Comparison of ENCODE assay signal across 20 cellular contexts in genomic region chr12:102486153-102486552, GRCh38. TPM values are rescaled to one million over a fixed set of nuclear protein-coding genes. Genes with fewer than 3 reads are reported as not detected.
A peak's percentile ranks its signal among the peaks of the same experiment; 100 is the strongest.
DNase-seq lines count a peak whose midpoint lies in the region; ATAC-seq, FAIRE-seq and TF ChIP-seq lines count a peak whose summit lies in the region.
"Had no signal": no experiment of that assay in that cellular context is flagged by ENCODE, and none has a peak within 500 bp of the region (broad histone marks: within the 10 kb centered on the region; RNA-seq: fewer than 3 reads in every experiment).

No MANE protein-coding gene starts in this region.

- H3K4me3 Mint-ChIP-seq in H9, result no peak overlapping the region
- no peak overlapping the region for H3K4me3 Mint-ChIP-seq in activated T-helper 1 cell treated with anti-CD3 and anti-CD28 coated beads, Interleukin-12 subunit alpha, Interleukin-12 subunit beta, Interleukin-2, Interleukin-4 antibody, amounts not matched to agents 30 ng/mL and 10 ng/mL and 1 ng/mL, durations not matched to agents 14 hours and 24 hours and 36 hours
- no peak overlapping the region for H3K4me3 Mint-ChIP-seq in CD8-positive, alpha-beta memory T cell
- H3K4me3 Mint-ChIP-seq: B cell, IgD-negative memory B cell had no signal

- H3K36me3 ChIP-seq in liver (ENCODE audit: control insufficient read depth in 4 of 4, insufficient read depth in 3 of 4, low read depth in 1 of 4, low read length in 3 of 4), result no peaks in the 10 kb centered on the region
- no peaks in the 10 kb centered on the region for H3K36me3 ChIP-seq in HepG2 (replicated peaks in 1 of 2; ENCODE audit: control insufficient read depth in 1 of 2, insufficient read depth in 2 of 2, low read length in 2 of 2)
- H3K36me3 ChIP-seq in right lobe of liver, result no peaks in the 10 kb centered on the region
- H3K36me3 ChIP-seq in CD8-positive, alpha-beta memory T cell (ENCODE audit: insufficient read depth, low read length), result no peaks in the 10 kb centered on the region
- H3K36me3 ChIP-seq: BLaER1 treated with 17β-estradiol and CSF1 and Interleukin-3, amounts not matched to agents 10 nM and 100 nM; HAP-1 had no signal

- no peak overlapping the region for H4K8ac ChIP-seq in H9 (replicated peaks; ENCODE audit: insufficient read length, low read depth, low read length)

- ATAC-seq in HepG2 (no peak), right lobe of liver (peak; percentile 64 to 80 (median 74)), HG02973 (IDR thresholded peaks at IDR 0.05; ENCODE audit: unreplicated experiment) (no peak), GM19463 (IDR thresholded peaks at IDR 0.05; ENCODE audit: unreplicated experiment) (no peak)

- H2BK20ac ChIP-seq in H9 (ENCODE audit: low read depth, low read length, poor library complexity, severe bottlenecking), result no peak overlapping the region

- no peak overlapping the region for H3K18ac ChIP-seq in H9 (ENCODE audit: insufficient read length, low read depth, low read length)

- H3K27ac Mint-ChIP-seq in H9, result no peak overlapping the region
- peak overlapping the region; percentile 64 for H3K27ac Mint-ChIP-seq in activated T-helper 1 cell treated with anti-CD3 and anti-CD28 coated beads, Interleukin-12 subunit alpha, Interleukin-12 subunit beta, Interleukin-2, Interleukin-4 antibody, amounts not matched to agents 30 ng/mL and 10 ng/mL and 1 ng/mL, durations not matched to agents 14 hours and 24 hours and 36 hours
- H3K27ac Mint-ChIP-seq in CD8-positive, alpha-beta memory T cell, result no peak overlapping the region
- H3K27ac Mint-ChIP-seq: B cell, IgD-negative memory B cell had no signal

- no peak overlapping the region for H3K4me2 ChIP-seq in HepG2 (ENCODE audit: low read depth, low read length)
- H3K4me2 ChIP-seq in H9 (ENCODE audit: insufficient read depth, insufficient read length, low read length), result no peak overlapping the region

- H2BK15ac ChIP-seq in H9 (ENCODE audit: low read depth, low read length), result no peak overlapping the region

- WGBS in liver, result 36% methylated on average over 2 of the region's 2 CpGs
- WGBS in HepG2 (ENCODE audit: low lambda C conversion rate), result 0% methylated on average over 2 of the region's 2 CpGs
- WGBS in H9 (ENCODE audit: extremely low coverage, insufficient read length, low lambda C conversion rate), result no CpG with 5 or more reads among the region's 2 CpGs
- 29% methylated on average over 2 of the region's 2 CpGs for WGBS in right lobe of liver (ENCODE audit: insufficient coverage, low coverage, low lambda C conversion rate, missing lambda C conversion rate)

- no peak overlapping the region for H3K9ac ChIP-seq in liver (ENCODE audit: low read depth in 1 of 2, low read length in 2 of 2)
- no peak overlapping the region for H3K9ac ChIP-seq in HepG2 (ENCODE audit: insufficient read depth, low read depth, low read length)
- no peak overlapping the region for H3K9ac ChIP-seq in H9 (ENCODE audit: extremely low read depth, insufficient read length, low read length)
- H3K9ac ChIP-seq: BLaER1 treated with 17β-estradiol and CSF1 and Interleukin-3, amounts not matched to agents 10 nM and 100 nM had no signal

- no peak for TF ChIP-seq CTCF in liver (IDR thresholded peaks at IDR 0.05; ENCODE audit: low read depth, low read length, missing input control)
- TF ChIP-seq CTCF in HepG2 (CRISPR knock-in tag; IDR thresholded peaks at IDR 0.05), result no peak
- TF ChIP-seq CTCF in H9 (conservative IDR thresholded peaks at IDR 0.05), result no peak
- TF ChIP-seq CTCF in right lobe of liver (IDR thresholded peaks at IDR 0.05), result no peak

- peak overlapping the region; percentile 83 for H4K5ac ChIP-seq in H9 (ENCODE audit: insufficient read length, low read depth, low read length)

- H3K23ac ChIP-seq in H9 (ENCODE audit: insufficient read length, low read depth, low read length), result no peak overlapping the region

- H3K79me2 ChIP-seq in HepG2 (ENCODE audit: insufficient read depth, low read length), result no peaks in the 10 kb centered on the region
- no peaks in the 10 kb centered on the region for H3K79me2 ChIP-seq in H9 (ENCODE audit: insufficient read depth, low read length)

- no peak for FAIRE-seq in HepG2 (lab: Jason Lieb, UNC)
- FAIRE-seq: D721Med, G401.6, H1 had no signal

- peaks cover 5 to 27% (median 14%) of the 10 kb centered on the region in 4 donors for H3K4me1 ChIP-seq in liver (ENCODE audit: control insufficient read depth in 4 of 4, insufficient read depth in 4 of 4, low read length in 3 of 4)
- no peaks in the 10 kb centered on the region for H3K4me1 ChIP-seq in HepG2 (ENCODE audit: insufficient read depth, low read length)
- H3K4me1 ChIP-seq in H9 (ENCODE audit: insufficient read depth, low read length), result no peaks in the 10 kb centered on the region
- peaks cover 0 to 37% (median 8%) of the 10 kb centered on the region in 4 donors for H3K4me1 ChIP-seq in right lobe of liver
- H3K4me1 ChIP-seq in CD8-positive, alpha-beta memory T cell (ENCODE audit: insufficient read depth, low read length), result no peaks in the 10 kb centered on the region
- H3K4me1 ChIP-seq: Caco-2, HAP-1 had no signal

- peaks cover 5 to 7% of the 10 kb centered on the region in 2 experiments; a peak in 3 of 4 replicates for H3K4me1 Mint-ChIP-seq in H9
- peaks cover 33% of the 10 kb centered on the region for H3K4me1 Mint-ChIP-seq in activated T-helper 1 cell treated with anti-CD3 and anti-CD28 coated beads, Interleukin-12 subunit alpha, Interleukin-12 subunit beta, Interleukin-2, Interleukin-4 antibody, amounts not matched to agents 30 ng/mL and 10 ng/mL and 1 ng/mL, durations not matched to agents 14 hours and 24 hours and 36 hours (ENCODE audit: low read depth)
- H3K4me1 Mint-ChIP-seq in CD8-positive, alpha-beta memory T cell, result peaks cover 1 to 15% (median 13%) of the 10 kb centered on the region in 3 donors

- H4K20me1 ChIP-seq in HepG2 (ENCODE audit: insufficient read depth, low read length) (no peaks in the 10 kb centered on the region), H9 (ENCODE audit: control insufficient read depth, insufficient read depth, insufficient read length) (no peaks in the 10 kb centered on the region)
- H4K20me1 ChIP-seq: BLaER1 treated with 17β-estradiol and CSF1 and Interleukin-3, amounts not matched to agents 10 nM and 100 nM had no signal

- H3K36me3 Mint-ChIP-seq in H9 (ENCODE audit: insufficient read depth in 1 of 3, low read depth in 3 of 3), result no peaks in the 10 kb centered on the region; a peak in 1 of 7 replicates
- H3K36me3 Mint-ChIP-seq in activated T-helper 1 cell treated with anti-CD3 and anti-CD28 coated beads, Interleukin-12 subunit alpha, Interleukin-12 subunit beta, Interleukin-2, Interleukin-4 antibody, amounts not matched to agents 30 ng/mL and 10 ng/mL and 1 ng/mL, durations not matched to agents 14 hours and 24 hours and 36 hours (ENCODE audit: low read depth), result peaks cover 2% of the 10 kb centered on the region
- H3K36me3 Mint-ChIP-seq in CD8-positive, alpha-beta memory T cell, result no peaks in the 10 kb centered on the region
- H3K36me3 Mint-ChIP-seq: IgD-negative memory B cell had no signal

- H3K56ac ChIP-seq in H9 (ENCODE audit: insufficient read length, low read depth, low read length), result no peak overlapping the region

- H3K79me1 ChIP-seq in H9 (ENCODE audit: insufficient read depth, low read depth, low read length, poor library complexity, severe bottlenecking), result no peaks in the 10 kb centered on the region

- in situ Hi-C loops in HepG2 (cut with HindIII; ENCODE audit: extremely low pct_ligation_motif_present, low pct_unique_long_range_greater_than_20kb), result loop anchor here (25.0 kb wide), 1 partner anchor 174 kb away; no protein-coding TSS in a partner anchor

- H4K91ac ChIP-seq in H9 (ENCODE audit: insufficient read length, low read depth, low read length), result no peak overlapping the region

- no peak overlapping the region for H3K14ac ChIP-seq in H9 (ENCODE audit: insufficient read depth, low read length)

- H3K27me3 ChIP-seq in liver (ENCODE audit: control insufficient read depth in 4 of 4, insufficient read depth in 4 of 4, low read length in 3 of 4) (no peaks in the 10 kb centered on the region), HepG2 (ENCODE audit: control insufficient read depth in 1 of 2, insufficient read depth in 2 of 2, low read length in 2 of 2) (no peaks in the 10 kb centered on the region), H9 (ENCODE audit: insufficient read depth, low read length) (no peaks in the 10 kb centered on the region), right lobe of liver (no peaks in the 10 kb centered on the region)
- no peaks in the 10 kb centered on the region for H3K27me3 ChIP-seq in CD8-positive, alpha-beta memory T cell (ENCODE audit: insufficient read depth, low read length, poor library complexity, severe bottlenecking)
- H3K27me3 ChIP-seq: BLaER1 treated with 17β-estradiol and CSF1 and Interleukin-3, amounts not matched to agents 10 nM and 100 nM had no signal

- H3K9me3 Mint-ChIP-seq in H9, result peaks cover 2 to 6% of the 10 kb centered on the region in 2 experiments; a peak in 2 of 5 replicates
- no peaks in the 10 kb centered on the region for H3K9me3 Mint-ChIP-seq in activated T-helper 1 cell treated with anti-CD3 and anti-CD28 coated beads, Interleukin-12 subunit alpha, Interleukin-12 subunit beta, Interleukin-2, Interleukin-4 antibody, amounts not matched to agents 30 ng/mL and 10 ng/mL and 1 ng/mL, durations not matched to agents 14 hours and 24 hours and 36 hours
- no peaks in the 10 kb centered on the region for H3K9me3 Mint-ChIP-seq in CD8-positive, alpha-beta memory T cell

- H2AFZ ChIP-seq in HepG2 (ENCODE audit: low read length), result no peak overlapping the region
- no peak overlapping the region for H2AFZ ChIP-seq in H9 (ENCODE audit: low read length)

- H2BK12ac ChIP-seq in H9 (ENCODE audit: insufficient read length, low read depth, low read length), result no peak overlapping the region

- no TSS peak for BruUV-seq in HepG2 (replicated peaks; lab: Mats Ljungman, UMichigan)

- intact Hi-C loops in HepG2 (cut with micrococcal nuclease; ENCODE audit: unreplicated experiment) (loop anchor here (10.0 kb wide), 1 partner anchor 391 kb away; no protein-coding TSS in a partner anchor), right lobe of liver (cut with DNase I) (no loop called here)
- intact Hi-C loops in activated T-helper 1 cell treated with anti-CD3 and anti-CD28 coated beads, Interleukin-12 subunit alpha, Interleukin-12 subunit beta, Interleukin-2, Interleukin-4 antibody, amounts not matched to agents 30 ng/mL and 10 ng/mL and 1 ng/mL, durations not matched to agents 14 hours and 24 hours and 36 hours (cut with micrococcal nuclease), result no loop called here

- POLR2A ChIA-PET in HepG2 (lab: Yijun Ruan, JAX), result no interaction called here
- POLR2A ChIA-PET in CD8-positive, alpha-beta memory T cell (lab: Charles Lee), result no interaction called here

- H3K23me2 ChIP-seq in H9 (ENCODE audit: insufficient read length, low read depth, low read length, poor library complexity, severe bottlenecking), result no peaks in the 10 kb centered on the region

- no peak overlapping the region for H2BK120ac ChIP-seq in H9 (ENCODE audit: low read depth, low read length, poor library complexity, severe bottlenecking)

- H2BK5ac ChIP-seq in H9 (ENCODE audit: insufficient read length, low read length), result peak overlapping the region; percentile 53

- TF ChIP-seq RAD21 in liver (IDR thresholded peaks at IDR 0.05), result peak; percentile 43 to 55
- no peak for TF ChIP-seq RAD21 in HepG2 (CRISPR knock-in tag; IDR thresholded peaks at IDR 0.05)

- CTCF ChIA-PET in HepG2 (lab: Yijun Ruan, JAX; ENCODE audit: low intra/inter-chr PET ratio, low total read pairs), result no interaction called here
- CTCF ChIA-PET in CD8-positive, alpha-beta memory T cell (lab: Charles Lee), result no interaction called here

- H3K4me3 ChIP-seq in liver (ENCODE audit: low read depth in 1 of 3, low read length in 3 of 3) (no peak overlapping the region), HepG2 (replicated peaks in 1 of 3; ENCODE audit: insufficient read depth in 1 of 3, low read depth in 2 of 3, low read length in 3 of 3) (no peak overlapping the region), right lobe of liver (no peak overlapping the region)
- H3K4me3 ChIP-seq in CD8-positive, alpha-beta memory T cell (ENCODE audit: low read length), result no peak overlapping the region
- H3K4me3 ChIP-seq: BLaER1 treated with 17β-estradiol and CSF1 and Interleukin-3, amounts not matched to agents 10 nM and 100 nM; HAP-1 had no signal

- H3K27ac ChIP-seq in liver (ENCODE audit: low read depth in 1 of 2, low read length in 2 of 2), result no peak overlapping the region
- H3K27ac ChIP-seq in HepG2 (ENCODE audit: extremely low read length, insufficient read depth, low read length), result no peak overlapping the region
- H3K27ac ChIP-seq in H9 (ENCODE audit: insufficient read length, low read depth, low read length), result no peak overlapping the region
- peak overlapping the region in 1 of 3 donors; percentile 44 for H3K27ac ChIP-seq in right lobe of liver
- H3K27ac ChIP-seq in CD8-positive, alpha-beta memory T cell (ENCODE audit: low read depth, low read length), result no peak overlapping the region
- H3K27ac ChIP-seq: HL-60 had no signal

- TF ChIP-seq POLR2A in HepG2 (IDR thresholded peaks at IDR 0.05; ENCODE audit: insufficient read depth in 1 of 2, low read depth in 2 of 2, low read length in 2 of 2) (no peak), right lobe of liver (IDR thresholded peaks at IDR 0.05) (no peak)

- H3K9me3 ChIP-seq in liver (ENCODE audit: control insufficient read depth in 4 of 4, low read length in 3 of 4) (peaks cover 0 to 6% (median 0%) of the 10 kb centered on the region in 4 donors), HepG2 (ENCODE audit: low read length) (no peaks in the 10 kb centered on the region), H9 (ENCODE audit: control insufficient read depth, low read depth, low read length) (no peaks in the 10 kb centered on the region), right lobe of liver (no peaks in the 10 kb centered on the region)
- no peaks in the 10 kb centered on the region for H3K9me3 ChIP-seq in CD8-positive, alpha-beta memory T cell (ENCODE audit: low read length)
- H3K9me3 ChIP-seq: Caco-2, HAP-1 had no signal

- no peak overlapping the region for H3T11ph ChIP-seq in H9 (ENCODE audit: low read length)

- H3K4ac ChIP-seq in H9 (ENCODE audit: low read depth, low read length), result no peak overlapping the region

- no peak overlapping the region for H2AK5ac ChIP-seq in H9 (ENCODE audit: insufficient read length, low read length)

- TF ChIP-seq EP300 in HepG2 (IDR thresholded peaks at IDR 0.05; ENCODE audit: low read depth in 2 of 2, low read length in 2 of 2) (no peak), HepG2 (CRISPR knock-in tag; IDR thresholded peaks at IDR 0.05; ENCODE audit: borderline replicate concordance) (no peak)

- no peaks in the 10 kb centered on the region for H3K27me3 Mint-ChIP-seq in H9 (ENCODE audit: low read depth)
- H3K27me3 Mint-ChIP-seq in activated T-helper 1 cell treated with anti-CD3 and anti-CD28 coated beads, Interleukin-12 subunit alpha, Interleukin-12 subunit beta, Interleukin-2, Interleukin-4 antibody, amounts not matched to agents 30 ng/mL and 10 ng/mL and 1 ng/mL, durations not matched to agents 14 hours and 24 hours and 36 hours (ENCODE audit: insufficient read depth), result peaks cover 3% of the 10 kb centered on the region
- no peaks in the 10 kb centered on the region for H3K27me3 Mint-ChIP-seq in CD8-positive, alpha-beta memory T cell

- DNase-seq in HepG2 (ENCODE audit: low spot score), result no peak
- no peak for DNase-seq in H9
- no peak for DNase-seq in activated T-helper 1 cell treated with anti-CD3 and anti-CD28 coated beads, Interleukin-12 subunit alpha, Interleukin-12 subunit beta, Interleukin-2, Interleukin-4 antibody, amounts not matched to agents 30 ng/mL and 10 ng/mL and 1 ng/mL, durations not matched to agents 14 hours and 24 hours and 36 hours (ENCODE audit: low spot score)
- DNase-seq in right lobe of liver, result peak in 1 of 3 donors; percentile 52
- no peak for DNase-seq in CD8-positive, alpha-beta memory T cell
- DNase-seq: Caco-2, KBM-7 had no signal

RNA-seq across cellular contexts. Expression of gene IGF1, which starts 5.8 kb away (rescaled TPM):
- 10 to 100 TPM in 1 of 2 donors, under 1 TPM in 1; 0.61 to 42.8 TPM for total RNA-seq in liver
- polyA plus RNA-seq in liver, result 100 to 1,000 TPM in 1 of 2 donors, 10 to 100 TPM in 1; 23.7 to 118 TPM
- not detected in 2 replicates for total RNA-seq in HepG2 (2016; rRNA removed; fragmentation: Illumina TruSeq; extraction: Trizol)
- not detected in 2 replicates for total RNA-seq in HepG2 (2016; cell fraction: cytosol; rRNA removed; fragmentation: Illumina TruSeq; extraction: Trizol; ENCODE audit: low read depth)
- total RNA-seq in HepG2 (2016; cell fraction: insoluble cytoplasmic fraction; rRNA removed; fragmentation: Illumina TruSeq; extraction: Trizol), result not detected in 2 replicates
- not detected in 2 replicates for total RNA-seq in HepG2 (2016; cell fraction: membrane; rRNA removed; fragmentation: Illumina TruSeq; extraction: Trizol)
- total RNA-seq in HepG2 (2016; cell fraction: nucleus; rRNA removed; fragmentation: Illumina TruSeq; extraction: Trizol), result not detected in 2 replicates
- not detected in 2 replicates for polyA plus RNA-seq in HepG2 (2011; rRNA removed)
- not detected in 2 replicates for polyA plus RNA-seq in HepG2 (2011; cell fraction: cytosol; rRNA removed)
- polyA plus RNA-seq in HepG2 (2011; cell fraction: nucleus; rRNA removed), result not detected in 2 replicates
- not detected in 2 replicates for polyA plus RNA-seq in HepG2 (2012)
- polyA plus RNA-seq in HepG2 (2016; cell fraction: cytosol; fragmentation: Illumina TruSeq; extraction: Trizol; ENCODE audit: low read depth), result not detected in 2 replicates
- polyA plus RNA-seq in HepG2 (2016; cell fraction: insoluble cytoplasmic fraction; fragmentation: Illumina TruSeq; extraction: Trizol; ENCODE audit: low read depth), result not detected in 2 replicates
- polyA plus RNA-seq in HepG2 (2016; cell fraction: membrane; fragmentation: Illumina TruSeq; extraction: Trizol; ENCODE audit: low read depth), result not detected in 2 replicates
- not detected in 2 replicates for polyA plus RNA-seq in HepG2 (2016; cell fraction: nucleus; fragmentation: Illumina TruSeq; extraction: Trizol; ENCODE audit: insufficient read depth, low read depth)
- not detected in 2 replicates for polyA minus RNA-seq in HepG2 (2011; rRNA and poly(A)+ RNA removed; ENCODE audit: low replicate concordance)
- not detected in 2 replicates for polyA minus RNA-seq in HepG2 (2011; cell fraction: cytosol; rRNA and poly(A)+ RNA removed)
- polyA minus RNA-seq in HepG2 (2011; cell fraction: nucleus; rRNA and poly(A)+ RNA removed), result not detected in 2 replicates
- not detected in 2 replicates for total RNA-seq in H9 (2021)
- 0.34 and 0.83 TPM in 2 replicates for total RNA-seq in activated T-helper 1 cell treated with anti-CD3 and anti-CD28 coated beads, Interleukin-12 subunit alpha, Interleukin-12 subunit beta, Interleukin-2, Interleukin-4 antibody, amounts not matched to agents 30 ng/mL and 10 ng/mL and 1 ng/mL, durations not matched to agents 14 hours and 24 hours and 36 hours
- total RNA-seq in right lobe of liver, result 100 to 1,000 TPM in 2 of 6 experiments, 10 to 100 TPM in 4; 18.9 to 115 (median 59.2) TPM
- total RNA-seq in CD8-positive, alpha-beta memory T cell, result 1 to 10 TPM in 1 of 2 experiments, under 1 TPM in 1; 0.28 to 1.4 TPM
- not detected for polyA plus RNA-seq in CD8-positive, alpha-beta memory T cell
- total RNA-seq: A172, B cell, H1, HT1080 had no signal
- polyA plus RNA-seq: H1 had no signal

Comparison
In these comparisons a context has a peak if more than half of its experiments do, and no peak if none do; other contexts are left out.
1. ATAC-seq: peak in right lobe of liver (4 of 4); none in HepG2 (single experiment), HG02973 (single experiment) and GM19463 (single experiment).